ENCODE assay signal across 15 cellular contexts in the genomic region with DNA sequence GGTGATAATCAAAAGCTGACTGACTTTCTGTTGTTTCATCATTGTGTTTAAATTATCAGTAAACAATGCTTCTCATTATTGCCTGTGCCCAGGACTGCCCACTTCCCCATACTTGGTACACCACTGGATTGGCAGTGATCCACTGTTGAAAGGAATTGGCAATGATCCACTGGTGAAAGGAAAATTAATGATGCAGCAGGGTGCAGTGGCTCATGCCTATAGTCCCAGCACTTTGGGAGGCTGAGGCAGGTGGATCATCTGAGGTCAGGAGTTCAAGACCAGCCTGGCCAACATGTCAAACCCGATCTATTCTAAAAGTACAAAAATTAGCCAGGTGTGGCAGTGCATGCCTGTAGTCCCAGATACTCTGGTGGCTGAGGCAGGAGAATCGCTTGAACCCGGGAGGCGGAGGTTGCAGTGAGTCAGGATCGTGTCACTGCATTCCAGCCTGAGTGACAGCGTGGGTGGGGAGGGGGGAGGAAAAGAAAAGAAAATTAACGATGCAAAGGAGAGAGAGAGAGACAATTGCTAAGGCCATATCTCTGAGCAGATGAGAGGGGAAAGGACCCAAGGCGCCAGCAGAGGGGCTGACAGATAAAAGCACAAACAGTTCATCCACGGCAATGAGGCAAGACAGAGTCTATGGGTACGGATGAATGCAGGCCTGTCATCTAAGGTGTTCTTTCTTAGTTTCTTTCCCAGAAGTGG. TPM values are rescaled to one million over a fixed set of nuclear protein-coding genes. Genes with fewer than 3 reads are reported as not detected.
DNase-seq lines count a peak whose midpoint lies in the region; ATAC-seq, FAIRE-seq and TF ChIP-seq lines count a peak whose summit lies in the region.
"Had no signal": no experiment of that assay in that cellular context is flagged by ENCODE, and none has a peak within 500 bp of the region (broad histone marks: within the 10 kb centered on the region; RNA-seq: fewer than 3 reads in every experiment).

No MANE protein-coding gene starts in this region.

- no peak overlapping the region for H3K4me3 ChIP-seq in endothelial cell of umbilical vein (replicated peaks in 1 of 3; ENCODE audit: insufficient read depth in 1 of 3, low read depth in 1 of 3, low read length in 3 of 3)
- no peak overlapping the region for H3K4me3 ChIP-seq in osteoblast (ENCODE audit: insufficient read depth, low read length)
- no peak overlapping the region for H3K4me3 ChIP-seq in HepG2 (replicated peaks in 1 of 3; ENCODE audit: insufficient read depth in 1 of 3, low read depth in 2 of 3, low read length in 3 of 3)

- CTCF ChIA-PET in endothelial cell of umbilical vein (lab: Charles Lee): no interaction called here
- CTCF ChIA-PET in HepG2 (lab: Yijun Ruan, JAX; ENCODE audit: low intra/inter-chr PET ratio, low total read pairs): no interaction called here

- H3K9me3 ChIP-seq in endothelial cell of umbilical vein (replicated peaks; ENCODE audit: control insufficient read depth, insufficient read depth, low read length) (no peaks in the 10 kb centered on the region), osteoblast (ENCODE audit: low read depth, low read length) (no peaks in the 10 kb centered on the region), HepG2 (ENCODE audit: low read length) (no peaks in the 10 kb centered on the region)

- intact Hi-C loops in endothelial cell of umbilical vein (cut with micrococcal nuclease) (no loop called here), HepG2 (cut with micrococcal nuclease; ENCODE audit: unreplicated experiment) (no loop called here)

- TF ChIP-seq RAD21 in HepG2 (CRISPR knock-in tag; IDR thresholded peaks at IDR 0.05): no peak

- dilution Hi-C loops in endothelial cell of umbilical vein (cut with MboI; ENCODE audit: extremely low pct_ligation_motif_present, low sequenced_read_pairs): no loop called here

- no peaks in the 10 kb centered on the region for H3K4me1 ChIP-seq in endothelial cell of umbilical vein (ENCODE audit: control insufficient read depth, extremely low read depth, insufficient read depth, low read length)
- H3K4me1 ChIP-seq in osteoblast (ENCODE audit: insufficient read depth, low read length): peaks cover 12% of the 10 kb centered on the region
- H3K4me1 ChIP-seq in HepG2 (ENCODE audit: insufficient read depth, low read length): no peaks in the 10 kb centered on the region

- H3K9ac ChIP-seq in endothelial cell of umbilical vein (replicated peaks; ENCODE audit: extremely low read depth, insufficient read depth, low read length) (no peak overlapping the region), HepG2 (ENCODE audit: insufficient read depth, low read depth, low read length) (no peak overlapping the region)

- POLR2A ChIA-PET in endothelial cell of umbilical vein (lab: Charles Lee): no interaction called here
- POLR2A ChIA-PET in HepG2 (lab: Yijun Ruan, JAX): no interaction called here

- H3K4me2 ChIP-seq in endothelial cell of umbilical vein (ENCODE audit: insufficient read depth, low read length): no peak overlapping the region
- peak overlapping the region; percentile 30 for H3K4me2 ChIP-seq in osteoblast (ENCODE audit: insufficient read depth, low read length)
- no peak overlapping the region for H3K4me2 ChIP-seq in HepG2 (ENCODE audit: low read depth, low read length)

- H3K79me2 ChIP-seq in endothelial cell of umbilical vein (ENCODE audit: control insufficient read depth, insufficient read depth, low read length) (no peaks in the 10 kb centered on the region), osteoblast (ENCODE audit: insufficient read depth, low read length) (no peaks in the 10 kb centered on the region), HepG2 (ENCODE audit: insufficient read depth, low read length) (no peaks in the 10 kb centered on the region)

- FAIRE-seq in endothelial cell of umbilical vein (lab: Jason Lieb, UNC) (no peak), HepG2 (lab: Jason Lieb, UNC) (no peak)

- H3K27me3 ChIP-seq in endothelial cell of umbilical vein (ENCODE audit: control insufficient read depth in 2 of 2, insufficient read depth in 2 of 2, low read length in 2 of 2) (no peaks in the 10 kb centered on the region), osteoblast (ENCODE audit: insufficient read depth, low read length) (no peaks in the 10 kb centered on the region), HepG2 (ENCODE audit: control insufficient read depth in 1 of 2, insufficient read depth in 2 of 2, low read length in 2 of 2) (peaks cover 0 to 15% of the 10 kb centered on the region in 2 experiments; a peak in 3 of 5 replicates)

- no peaks in the 10 kb centered on the region for H3K9me1 ChIP-seq in endothelial cell of umbilical vein (replicated peaks; ENCODE audit: control insufficient read depth, extremely low read depth, insufficient read depth, low read length)

- 13% methylated on average over 10 of the region's 10 CpGs for WGBS in HepG2 (ENCODE audit: low lambda C conversion rate)

- H3K27ac ChIP-seq in endothelial cell of umbilical vein (ENCODE audit: insufficient read depth, low read depth, low read length) (no peak overlapping the region), osteoblast (ENCODE audit: low read depth, low read length) (no peak overlapping the region), HepG2 (ENCODE audit: extremely low read length, insufficient read depth, low read length) (no peak overlapping the region)

- BruUV-seq in endothelial cell of umbilical vein (replicated peaks; lab: Mats Ljungman, UMichigan) (no TSS peak), HepG2 (replicated peaks; lab: Mats Ljungman, UMichigan) (no TSS peak)

- no peaks in the 10 kb centered on the region for H4K20me1 ChIP-seq in endothelial cell of umbilical vein (replicated peaks; ENCODE audit: control insufficient read depth, extremely low read depth, insufficient read depth, low read length)
- no peaks in the 10 kb centered on the region for H4K20me1 ChIP-seq in osteoblast (ENCODE audit: insufficient read depth, low read length)
- no peaks in the 10 kb centered on the region for H4K20me1 ChIP-seq in HepG2 (ENCODE audit: insufficient read depth, low read length)

- no peak overlapping the region for H2AFZ ChIP-seq in endothelial cell of umbilical vein (ENCODE audit: low read depth, low read length)
- H2AFZ ChIP-seq in osteoblast (ENCODE audit: low read length): peak overlapping the region; percentile 32
- no peak overlapping the region for H2AFZ ChIP-seq in HepG2 (ENCODE audit: low read length)

- in situ Hi-C loops in KBM-7 (cut with MboI; ENCODE audit: low pct_unique_long_range_greater_than_20kb, low sequenced_read_pairs) (no loop called here), HepG2 (cut with HindIII; ENCODE audit: extremely low pct_ligation_motif_present, low pct_unique_long_range_greater_than_20kb) (loop anchor here (10.0 kb wide), 1 partner anchor 117 kb away; no protein-coding TSS in a partner anchor)

- no peaks in the 10 kb centered on the region for H3K36me3 ChIP-seq in endothelial cell of umbilical vein (ENCODE audit: control insufficient read depth in 2 of 2, extremely low read depth in 1 of 2, insufficient read depth in 2 of 2, low read length in 2 of 2)
- H3K36me3 ChIP-seq in osteoblast (ENCODE audit: insufficient read depth, low read length): no peaks in the 10 kb centered on the region
- H3K36me3 ChIP-seq in HepG2 (replicated peaks in 1 of 2; ENCODE audit: control insufficient read depth in 1 of 2, insufficient read depth in 2 of 2, low read length in 2 of 2): no peaks in the 10 kb centered on the region

- TF ChIP-seq POLR2A in endothelial cell of umbilical vein (IDR thresholded peaks at IDR 0.05; ENCODE audit: low read depth, low read length): no peak
- no peak for TF ChIP-seq POLR2A in HepG2 (IDR thresholded peaks at IDR 0.05; ENCODE audit: insufficient read depth in 1 of 2, low read depth in 2 of 2, low read length in 2 of 2)

- ATAC-seq in GM21526 (IDR thresholded peaks at IDR 0.05; ENCODE audit: low FRiP score, unreplicated experiment) (no peak), HepG2 (no peak)

- DNase-seq in HCEC 1CT (peak; percentile 46), RKO (ENCODE audit: low spot score) (peak; percentile 18), endothelial cell of umbilical vein (ENCODE audit: low read depth, low spot score) (peak; percentile 7), osteoblast (ENCODE audit: insufficient read length, low spot score, missing footprints) (no peak), glomerular visceral epithelial cell (ENCODE audit: extremely low spot score) (no peak), KBM-7 (no peak), HepG2 (ENCODE audit: low spot score) (no peak)
- DNase-seq: activated CD4-positive, alpha-beta memory T cell treated with anti-CD3 and anti-CD28 coated beads for 36 hours; GDM1; NCI-H2171 had no signal

- TF ChIP-seq EP300 in HepG2 (IDR thresholded peaks at IDR 0.05; ENCODE audit: low read depth in 2 of 2, low read length in 2 of 2) (no peak), HepG2 (CRISPR knock-in tag; IDR thresholded peaks at IDR 0.05; ENCODE audit: borderline replicate concordance) (no peak)

- TF ChIP-seq CTCF in endothelial cell of umbilical vein (IDR thresholded peaks at IDR 0.05; ENCODE audit: extremely low read depth in 1 of 2, insufficient read depth in 1 of 2, low read depth in 1 of 2, low read length in 2 of 2) (no peak), osteoblast (IDR thresholded peaks at IDR 0.05; ENCODE audit: extremely low read depth, low read depth, low read length) (no peak), HepG2 (CRISPR knock-in tag; IDR thresholded peaks at IDR 0.05) (no peak)

RNA-seq across cellular contexts. Expression of a gene that starts 10.2 kb away (rescaled TPM):
- total RNA-seq in endothelial cell of umbilical vein: not detected in 2 replicates
- polyA plus RNA-seq in endothelial cell of umbilical vein: 0.46 and 0.49 TPM in 2 replicates
- 0.28 and 0.43 TPM in 2 replicates for polyA plus RNA-seq in endothelial cell of umbilical vein (2011; cell fraction: cytosol; rRNA removed)
- polyA plus RNA-seq in endothelial cell of umbilical vein (2011; cell fraction: nucleus; rRNA removed): 0.71 and 0.81 TPM in 2 replicates
- polyA plus RNA-seq in endothelial cell of umbilical vein (2012): 0.35 and 0.52 TPM in 2 replicates
- not detected in 2 replicates for polyA minus RNA-seq in endothelial cell of umbilical vein
- not detected for polyA minus RNA-seq in endothelial cell of umbilical vein (2011; cell fraction: cytosol; rRNA and poly(A)+ RNA removed)
- 0.96 TPM in 1 of 2 replicates, not detected in the other for polyA minus RNA-seq in endothelial cell of umbilical vein (2011; cell fraction: nucleus; rRNA and poly(A)+ RNA removed)
- total RNA-seq in osteoblast: 0.59 and 1.1 TPM in 2 replicates
- total RNA-seq in HepG2 (2016; rRNA removed; fragmentation: Illumina TruSeq; extraction: Trizol): not detected in 2 replicates
- total RNA-seq in HepG2 (2016; cell fraction: cytosol; rRNA removed; fragmentation: Illumina TruSeq; extraction: Trizol; ENCODE audit: low read depth): not detected in 2 replicates
- not detected in 2 replicates for total RNA-seq in HepG2 (2016; cell fraction: insoluble cytoplasmic fraction; rRNA removed; fragmentation: Illumina TruSeq; extraction: Trizol)
- total RNA-seq in HepG2 (2016; cell fraction: membrane; rRNA removed; fragmentation: Illumina TruSeq; extraction: Trizol): not detected in 2 replicates
- total RNA-seq in HepG2 (2016; cell fraction: nucleus; rRNA removed; fragmentation: Illumina TruSeq; extraction: Trizol): not detected in 2 replicates
- not detected in 2 replicates for polyA plus RNA-seq in HepG2 (2011; rRNA removed)
- not detected in 2 replicates for polyA plus RNA-seq in HepG2 (2011; cell fraction: cytosol; rRNA removed)
- not detected in 2 replicates for polyA plus RNA-seq in HepG2 (2011; cell fraction: nucleus; rRNA removed)
- not detected in 2 replicates for polyA plus RNA-seq in HepG2 (2012)
- not detected in 2 replicates for polyA plus RNA-seq in HepG2 (2016; cell fraction: cytosol; fragmentation: Illumina TruSeq; extraction: Trizol; ENCODE audit: low read depth)
- not detected in 2 replicates for polyA plus RNA-seq in HepG2 (2016; cell fraction: insoluble cytoplasmic fraction; fragmentation: Illumina TruSeq; extraction: Trizol; ENCODE audit: low read depth)
- not detected in 2 replicates for polyA plus RNA-seq in HepG2 (2016; cell fraction: membrane; fragmentation: Illumina TruSeq; extraction: Trizol; ENCODE audit: low read depth)
- not detected in 2 replicates for polyA plus RNA-seq in HepG2 (2016; cell fraction: nucleus; fragmentation: Illumina TruSeq; extraction: Trizol; ENCODE audit: insufficient read depth, low read depth)
- polyA minus RNA-seq in HepG2 (2011; rRNA and poly(A)+ RNA removed; ENCODE audit: low replicate concordance): not detected in 2 replicates
- polyA minus RNA-seq in HepG2 (2011; cell fraction: cytosol; rRNA and poly(A)+ RNA removed): not detected in 2 replicates
- polyA minus RNA-seq in HepG2 (2011; cell fraction: nucleus; rRNA and poly(A)+ RNA removed): not detected in 2 replicates
- total RNA-seq: activated CD4-positive, alpha-beta memory T cell treated with anti-CD3 and anti-CD28 coated beads for 36 hours; activated T-helper 2 cell treated with anti-CD3 and anti-CD28 coated beads, Interferon-gamma antibody, Interleukin-2, Interleukin-4, amounts not matched to agents 10 μg/mL and 5 μg/mL and 100 μg/mL, durations not matched to agents 14 hours and 24 hours and 36 hours; osteocyte had no signal
- polyA plus RNA-seq: CD14-positive monocyte, IgD-negative memory B cell had no signal

Comparison
In these comparisons a context has a peak if more than half of its experiments do, and no peak if none do; other contexts are left out.
1. DNase-seq: peak in HCEC 1CT (single experiment), RKO (single experiment) and endothelial cell of umbilical vein (single experiment); none in osteoblast (single experiment), glomerular visceral epithelial cell (single experiment), KBM-7 (single experiment) and HepG2 (single experiment).